In the genomic region with DNA sequence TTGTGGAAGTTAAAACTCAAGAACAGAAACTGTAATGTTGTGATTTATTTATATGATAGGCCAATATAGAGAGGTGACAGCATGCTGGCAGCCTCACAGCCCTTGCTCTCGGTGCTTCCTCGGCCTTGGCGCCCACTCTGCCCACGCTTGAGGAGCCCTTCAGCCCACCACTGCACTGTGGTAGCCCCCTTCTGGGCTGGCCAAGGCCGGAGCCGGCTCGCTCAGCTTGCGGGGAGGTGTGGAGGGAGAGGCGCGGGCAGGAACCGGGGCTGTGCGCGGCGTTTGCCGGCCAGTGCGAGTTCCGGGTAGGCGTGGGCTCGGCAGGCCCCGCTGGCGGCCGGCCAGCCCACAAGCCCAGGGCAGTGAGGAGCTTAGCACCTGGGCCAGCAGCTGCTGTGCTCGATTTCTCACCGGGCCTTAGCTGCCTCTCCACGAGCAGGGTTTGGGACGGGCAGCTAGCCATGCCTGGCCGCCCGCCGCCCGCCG, we compare ENCODE assay signal across 8 cellular contexts.
A peak's percentile ranks its signal among the peaks of the same experiment; 100 is the strongest.
DNase-seq lines count a peak whose midpoint lies in the region; ATAC-seq, FAIRE-seq and TF ChIP-seq lines count a peak whose summit lies in the region.

No MANE protein-coding gene starts in this region.

- FAIRE-seq in GM19239 (lab: Jason Lieb, UNC), result peak; percentile 64

- peaks cover 8 to 33% (median 14%) of the 10 kb centered on the region in 3 donors for H3K27me3 Mint-ChIP-seq in immature natural killer cell (ENCODE audit: low read depth in 3 of 3)

- H3K27ac ChIP-seq in BLaER1 treated with 17β-estradiol and CSF1 and Interleukin-3, amounts not matched to agents 10 nM and 100 nM, result peak overlapping the region in 4 of 11 experiments; percentile 16 to 46 (median 26); a peak in 5 of 22 replicates
- no peak overlapping the region for H3K27ac ChIP-seq in ascending aorta

- H3K27me3 ChIP-seq in BLaER1 treated with 17β-estradiol and CSF1 and Interleukin-3, amounts not matched to agents 10 nM and 100 nM, result peaks cover 9 to 17% (median 15%) of the 10 kb centered on the region in 11 experiments; a peak in 20 of 22 replicates
- no peaks in the 10 kb centered on the region for H3K27me3 ChIP-seq in ascending aorta

- peak overlapping the region; percentile 46 to 71 (median 60) for H3K4me3 ChIP-seq in BLaER1 treated with 17β-estradiol and CSF1 and Interleukin-3, amounts not matched to agents 10 nM and 100 nM
- peak overlapping the region; percentile 53 to 61 for H3K4me3 ChIP-seq in ascending aorta

- no peak for ATAC-seq in stimulated activated naive CD8-positive, alpha-beta T cell treated with anti-CD3 and anti-CD28 coated beads, Interleukin-15, Interleukin-2, amounts not matched to agents 100 U/mL and 50 U/mL, for 24 hours
- ATAC-seq in HG03039 (IDR thresholded peaks at IDR 0.05; ENCODE audit: unreplicated experiment), result no peak

- H4K20me1 ChIP-seq in BLaER1 treated with 17β-estradiol and CSF1 and Interleukin-3, amounts not matched to agents 10 nM and 100 nM, result no peaks in the 10 kb centered on the region

- H3K9ac ChIP-seq in BLaER1 treated with 17β-estradiol and CSF1 and Interleukin-3, amounts not matched to agents 10 nM and 100 nM, result peak overlapping the region; percentile 21 to 72 (median 62); a peak in 17 of 22 replicates

- peaks cover 0 to 8% (median 0%) of the 10 kb centered on the region in 10 experiments; a peak in 1 of 20 replicates for H3K4me1 ChIP-seq in BLaER1 treated with 17β-estradiol and CSF1 and Interleukin-3, amounts not matched to agents 10 nM and 100 nM
- no peaks in the 10 kb centered on the region for H3K4me1 ChIP-seq in ascending aorta

- no peaks in the 10 kb centered on the region for H3K36me3 ChIP-seq in BLaER1 treated with 17β-estradiol and CSF1 and Interleukin-3, amounts not matched to agents 10 nM and 100 nM
- no peaks in the 10 kb centered on the region for H3K36me3 ChIP-seq in ascending aorta

- TF ChIP-seq CTCF in ascending aorta (IDR thresholded peaks at IDR 0.05), result no peak

- H3K27ac Mint-ChIP-seq in immature natural killer cell, result no peak overlapping the region

- peaks cover 0 to 4% (median 0%) of the 10 kb centered on the region in 6 donors for H3K9me3 Mint-ChIP-seq in immature natural killer cell

- H3K4me2 ChIP-seq in BLaER1 treated with 17β-estradiol and CSF1 and Interleukin-3, amounts not matched to agents 10 nM and 100 nM, result peak overlapping the region; percentile 60 to 94 (median 83)

- intact Hi-C loops in ascending aorta (cut with DNase I), result no loop called here

- DNase-seq in GM19239 (ENCODE audit: insufficient read length, low spot score), result no peak
- DNase-seq in NCI-H1694 (lab: John Stamatoyannopoulos, UW), result peak; percentile 47
- no peak for DNase-seq in ascending aorta (ENCODE audit: low spot score in 2 of 2)
- peak; percentile 9 to 42 (median 34) for DNase-seq in immature natural killer cell
- peak; percentile 10 for DNase-seq in stimulated activated naive CD8-positive, alpha-beta T cell treated with anti-CD3 and anti-CD28 coated beads, Interleukin-15, Interleukin-2, amounts not matched to agents 100 U/mL and 50 U/mL, for 24 hours
- DNase-seq in AG08395 (ENCODE audit: low spot score), result no peak

- peaks cover 12 to 16% of the 10 kb centered on the region in 2 donors for H3K4me1 Mint-ChIP-seq in immature natural killer cell

- peaks cover 5 to 10% (median 9%) of the 10 kb centered on the region in 11 experiments; a peak in 19 of 22 replicates for H3K9me3 ChIP-seq in BLaER1 treated with 17β-estradiol and CSF1 and Interleukin-3, amounts not matched to agents 10 nM and 100 nM (replicated peaks in 1 of 11)
- H3K9me3 ChIP-seq in ascending aorta, result no peaks in the 10 kb centered on the region

- peak overlapping the region in 4 of 5 donors; percentile 8 to 67 (median 46) for H3K4me3 Mint-ChIP-seq in immature natural killer cell

- H3K36me3 Mint-ChIP-seq in immature natural killer cell, result peaks cover 0 to 6% (median 0%) of the 10 kb centered on the region in 3 donors

Comparison
In these comparisons a context has a peak if more than half of its experiments do, and no peak if none do; other contexts are left out.
1. DNase-seq: peak in NCI-H1694 (single experiment), immature natural killer cell (3 of 3) and stimulated activated naive CD8-positive, alpha-beta T cell treated with anti-CD3 and anti-CD28 coated beads, Interleukin-15, Interleukin-2, amounts not matched to agents 100 U/mL and 50 U/mL, for 24 hours (single experiment); none in GM19239 (single experiment), ascending aorta (0 of 2) and AG08395 (single experiment).